Comparison of ENCODE assay signal across 12 cellular contexts in the genomic region with DNA sequence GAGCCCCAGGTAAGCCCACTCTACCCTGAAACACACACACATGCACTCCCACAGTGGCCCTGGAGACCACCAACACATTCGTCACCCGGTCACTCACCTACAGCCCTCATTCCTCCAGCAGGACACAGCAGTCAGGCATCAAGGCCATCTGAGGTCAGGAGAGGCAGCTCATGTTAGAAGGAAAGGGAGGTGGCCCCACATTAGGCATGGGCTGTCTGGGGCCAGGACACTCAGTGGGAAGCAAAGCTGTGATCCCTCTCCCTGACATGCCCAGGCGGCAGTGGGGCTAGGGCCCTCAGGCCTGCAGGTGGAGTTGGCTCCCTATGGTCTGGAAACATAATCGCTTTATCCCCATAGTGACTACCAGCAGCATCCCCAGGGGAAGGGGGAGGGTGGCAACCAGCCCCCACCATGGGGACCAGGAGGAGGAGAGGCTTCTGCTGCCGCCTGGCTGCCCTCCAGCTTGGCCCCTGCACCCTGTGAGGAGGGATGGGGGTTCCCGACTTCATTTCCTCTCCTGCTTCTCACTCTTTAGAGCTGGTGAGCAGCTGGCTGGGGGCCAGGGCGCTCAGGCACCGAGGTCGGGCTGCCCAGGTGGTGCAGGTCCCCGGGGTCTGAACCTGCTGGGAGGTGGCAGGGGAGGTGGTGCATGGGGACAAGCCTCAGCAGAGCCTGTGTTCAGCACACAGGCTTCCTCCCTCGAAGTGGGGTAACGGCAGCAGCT.
A peak's percentile ranks its signal among the peaks of the same experiment; 100 is the strongest.
DNase-seq lines count a peak whose midpoint lies in the region; ATAC-seq, FAIRE-seq and TF ChIP-seq lines count a peak whose summit lies in the region.
"Had no signal": no experiment of that assay in that cellular context is flagged by ENCODE, and none has a peak within 500 bp of the region (broad histone marks: within the 10 kb centered on the region; RNA-seq: fewer than 3 reads in every experiment).

No MANE protein-coding gene starts in this region.

- no peaks in the 10 kb centered on the region for H3K79me1 ChIP-seq in mesenchymal stem cell (replicated peaks; ENCODE audit: low read length, poor library complexity, severe bottlenecking)

- no peak overlapping the region for H2BK15ac ChIP-seq in mesenchymal stem cell (ENCODE audit: low read depth, poor library complexity, severe bottlenecking)

- peaks cover 4% of the 10 kb centered on the region for H3K9me3 Mint-ChIP-seq in chondrocyte (ENCODE audit: low read depth)
- H3K9me3 Mint-ChIP-seq: activated T-helper 17 cell treated with anti-CD3 and anti-CD28 coated beads, Interleukin-2, amount 50 U/mL, for 72 hours had no signal

- TF ChIP-seq CTCF in chondrocyte (IDR thresholded peaks at IDR 0.05) = no peak

- no peak overlapping the region for H4K91ac ChIP-seq in mesenchymal stem cell (ENCODE audit: low read length)

- ATAC-seq in GM18505 (IDR thresholded peaks at IDR 0.05; ENCODE audit: unreplicated experiment) = peak; percentile 58
- peak; percentile 46 for ATAC-seq in GM21576 (IDR thresholded peaks at IDR 0.05; ENCODE audit: unreplicated experiment)
- no peak for ATAC-seq in HG02610 (IDR thresholded peaks at IDR 0.05; ENCODE audit: unreplicated experiment)
- ATAC-seq: activated T-helper 17 cell treated with anti-CD3 and anti-CD28 coated beads, Interleukin-2, amount 50 U/mL, for 72 hours; naive thymus-derived CD4-positive, alpha-beta T cell had no signal

- no peak overlapping the region for H3K4me3 Mint-ChIP-seq in chondrocyte (ENCODE audit: unreplicated experiment)
- H3K4me3 Mint-ChIP-seq: activated T-helper 17 cell treated with anti-CD3 and anti-CD28 coated beads, Interleukin-2, amount 50 U/mL, for 72 hours; naive thymus-derived CD4-positive, alpha-beta T cell had no signal

- FAIRE-seq in H54 (lab: Jason Lieb, UNC) = no peak
- FAIRE-seq: bronchial epithelial cell had no signal

- WGBS in mesenchymal stem cell = 89% methylated on average over 10 of the region's 12 CpGs

- no peak overlapping the region for H3K4ac ChIP-seq in mesenchymal stem cell (ENCODE audit: low read depth in 1 of 2, low read length in 2 of 2)

- H2AK5ac ChIP-seq in mesenchymal stem cell (ENCODE audit: low read length, severe bottlenecking) = no peak overlapping the region

- no peak overlapping the region for H2BK12ac ChIP-seq in mesenchymal stem cell (ENCODE audit: low read length in 2 of 2)

- H3K4me1 ChIP-seq in mesenchymal stem cell (ENCODE audit: control insufficient read depth, insufficient read depth, low read depth, low read length) = peaks cover 31% of the 10 kb centered on the region

- no peak overlapping the region for H3K18ac ChIP-seq in mesenchymal stem cell (ENCODE audit: low read depth in 1 of 2, low read length in 2 of 2)

- H3K23ac ChIP-seq in mesenchymal stem cell (ENCODE audit: low read length in 2 of 2) = no peak overlapping the region

- H2AFZ ChIP-seq in mesenchymal stem cell (ENCODE audit: low read depth, low read length) = no peak overlapping the region

- H4K8ac ChIP-seq in mesenchymal stem cell (ENCODE audit: low read length) = no peak overlapping the region

- H3K27me3 ChIP-seq in mesenchymal stem cell (ENCODE audit: control insufficient read depth in 1 of 2, insufficient read depth in 1 of 2, low read length in 2 of 2) = peaks cover 9 to 27% of the 10 kb centered on the region in 2 experiments

- no peak overlapping the region for H3K4me2 ChIP-seq in mesenchymal stem cell (ENCODE audit: low read length, poor library complexity, severe bottlenecking)

- no peak overlapping the region for H3K9ac ChIP-seq in mesenchymal stem cell (ENCODE audit: low read length)

- H3K4me1 Mint-ChIP-seq in chondrocyte (ENCODE audit: low read depth) = peaks cover 7% of the 10 kb centered on the region
- H3K4me1 Mint-ChIP-seq: activated T-helper 17 cell treated with anti-CD3 and anti-CD28 coated beads, Interleukin-2, amount 50 U/mL, for 72 hours; naive thymus-derived CD4-positive, alpha-beta T cell had no signal

- H3K27ac Mint-ChIP-seq in chondrocyte (ENCODE audit: unreplicated experiment) = no peak overlapping the region
- H3K27ac Mint-ChIP-seq: activated T-helper 17 cell treated with anti-CD3 and anti-CD28 coated beads, Interleukin-2, amount 50 U/mL, for 72 hours; naive thymus-derived CD4-positive, alpha-beta T cell had no signal

- peak overlapping the region; percentile 0 for H2BK5ac ChIP-seq in mesenchymal stem cell (ENCODE audit: low read depth, low read length, poor library complexity, severe bottlenecking)

- TF ChIP-seq POLR2A in GM18505 (IDR thresholded peaks at IDR 0.05; ENCODE audit: borderline replicate concordance, extremely low read depth, insufficient read depth, insufficient read length) = no peak
- TF ChIP-seq POLR2A in H54 (IDR thresholded peaks at IDR 0.05; ENCODE audit: low read depth, low read length) = no peak

- H3K9me3 ChIP-seq in mesenchymal stem cell (ENCODE audit: control insufficient read depth, low read length) = no peaks in the 10 kb centered on the region

- H3K27ac ChIP-seq in mesenchymal stem cell (ENCODE audit: low read length, poor library complexity, severe bottlenecking) = no peak overlapping the region
- H3K27ac ChIP-seq: VCaP had no signal

- H3K4me3 ChIP-seq in mesenchymal stem cell (ENCODE audit: insufficient read depth in 1 of 2, low read depth in 1 of 2, low read length in 2 of 2) = no peak overlapping the region

- no peaks in the 10 kb centered on the region for H3K36me3 ChIP-seq in mesenchymal stem cell (ENCODE audit: control insufficient read depth in 1 of 2, insufficient read depth in 2 of 2, low read depth in 1 of 2, low read length in 2 of 2)

- H3K27me3 Mint-ChIP-seq in chondrocyte (ENCODE audit: low read depth) = peaks cover 20% of the 10 kb centered on the region

- no peak overlapping the region for H2BK120ac ChIP-seq in mesenchymal stem cell (ENCODE audit: low read depth, low read length)

- H3K14ac ChIP-seq in mesenchymal stem cell (ENCODE audit: low read length in 2 of 2) = no peak overlapping the region

- DNase-seq in NCI-H1417 (lab: John Stamatoyannopoulos, UW) = peak in 2 of 3 experiments; percentile 88 to 91
- no peak for DNase-seq in mesenchymal stem cell
- DNase-seq in H54 (ENCODE audit: insufficient read length, low spot score) = no peak
- DNase-seq in amygdala (lab: John Stamatoyannopoulos, UW) = no peak
- DNase-seq in chondrocyte (ENCODE audit: low spot score) = no peak
- DNase-seq: naive thymus-derived CD4-positive, alpha-beta T cell had no signal

- no peaks in the 10 kb centered on the region for H3K36me3 Mint-ChIP-seq in chondrocyte (ENCODE audit: low read depth)
- H3K36me3 Mint-ChIP-seq: naive thymus-derived CD4-positive, alpha-beta T cell had no signal

Comparison
In these comparisons a context has a peak if more than half of its experiments do, and no peak if none do; other contexts are left out.
1. DNase-seq: peak in NCI-H1417 (2 of 3); none in mesenchymal stem cell (single experiment), H54 (single experiment), amygdala (0 of 56) and chondrocyte (single experiment).